In the genomic region with DNA sequence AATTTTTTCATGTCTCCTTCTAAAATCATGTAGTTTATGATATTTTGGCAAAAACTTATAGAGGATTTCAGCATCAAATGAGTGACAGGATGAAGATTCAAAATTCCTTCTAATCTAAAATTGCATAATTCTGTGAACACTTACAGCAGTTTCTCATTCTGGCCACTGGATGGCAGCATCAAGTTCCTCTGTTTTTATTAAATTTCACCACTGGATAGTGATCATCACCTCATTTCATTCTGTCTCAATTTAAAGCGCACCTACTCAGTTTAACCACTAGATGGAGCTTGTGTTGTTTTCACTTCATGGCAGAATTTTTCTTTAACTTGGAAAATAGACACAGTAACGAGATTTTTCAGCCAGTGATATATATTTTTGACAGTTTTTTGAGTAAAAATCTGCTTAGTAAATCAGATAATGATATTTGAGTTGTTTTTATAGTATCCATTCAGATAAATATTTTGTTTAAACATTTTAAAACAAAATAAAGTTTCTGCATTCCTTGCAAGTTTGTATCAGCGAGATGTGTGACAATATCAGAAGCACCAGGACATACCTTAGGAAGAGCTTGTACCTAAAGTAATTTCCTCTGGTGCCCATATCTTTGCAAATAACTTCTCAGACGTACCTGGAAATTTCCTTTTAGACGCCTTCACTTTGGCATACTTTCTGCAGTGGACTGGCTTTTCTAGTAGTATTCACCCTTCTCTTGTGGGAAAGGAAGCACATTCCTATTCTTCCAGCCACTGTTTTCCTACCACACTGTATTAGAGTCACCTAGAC, we compare ENCODE assay signal across 9 cellular contexts.
A peak's percentile ranks its signal among the peaks of the same experiment; 100 is the strongest.
DNase-seq lines count a peak whose midpoint lies in the region; ATAC-seq and TF ChIP-seq lines count a peak whose summit lies in the region.
"Had no signal": no experiment of that assay in that cellular context is flagged by ENCODE, and none has a peak within 500 bp of the region (broad histone marks: within the 10 kb centered on the region; RNA-seq: fewer than 3 reads in every experiment).

No MANE protein-coding gene starts in this region.

- H3K4me1 Mint-ChIP-seq in Calu3 (ENCODE audit: low read depth, unreplicated experiment) (no peaks in the 10 kb centered on the region), mesothelial cell of epicardium (peaks cover 5% of the 10 kb centered on the region)
- H3K4me1 Mint-ChIP-seq in stimulated activated naive B cell treated with anti-CD40 and anti-IgM and Interleukin-4, amounts not matched to agents 10 μg/mL and 1 μg/mL and 100 μg/mL, for 72 hours: peaks cover 5 to 9% of the 10 kb centered on the region in 2 donors

- H3K36me3 Mint-ChIP-seq in Calu3 (ENCODE audit: insufficient read depth, unreplicated experiment) (peaks cover 10% of the 10 kb centered on the region), mesothelial cell of epicardium (no peaks in the 10 kb centered on the region)
- peaks cover 14 to 24% of the 10 kb centered on the region in 2 donors for H3K36me3 Mint-ChIP-seq in stimulated activated naive B cell treated with anti-CD40 and anti-IgM and Interleukin-4, amounts not matched to agents 10 μg/mL and 1 μg/mL and 100 μg/mL, for 72 hours
- H3K36me3 Mint-ChIP-seq: activated naive CD8-positive, alpha-beta T cell had no signal

- intact Hi-C loops in Calu3 (cut with micrococcal nuclease; ENCODE audit: unreplicated experiment): loop anchor here (1.0 kb wide), 1 partner anchor 225 kb away; no protein-coding TSS in a partner anchor

- peak; percentile 56 for DNase-seq in Calu3
- peak; percentile 31 to 80 for DNase-seq in NCI-H524 (lab: John Stamatoyannopoulos, UW)
- DNase-seq in activated CD4-positive, CD25-positive, alpha-beta regulatory T cell treated with anti-CD3 and anti-CD28 coated beads, Interleukin-2, amount 50 U/mL, for 72 hours: peak; percentile 47
- peak; percentile 43 for DNase-seq in effector CD4-positive, alpha-beta T cell
- DNase-seq in mesothelial cell of epicardium (ENCODE audit: low spot score in 2 of 2, unreplicated experiment in 2 of 2): no peak
- DNase-seq in stimulated activated naive B cell treated with anti-CD40 and anti-IgM and Interleukin-4, amounts not matched to agents 10 μg/mL and 1 μg/mL and 100 μg/mL, for 72 hours: peak; percentile 46

- H3K9me3 Mint-ChIP-seq in Calu3 (ENCODE audit: low read depth, unreplicated experiment) (no peaks in the 10 kb centered on the region), mesothelial cell of epicardium (no peaks in the 10 kb centered on the region)
- H3K9me3 Mint-ChIP-seq in stimulated activated naive B cell treated with anti-CD40 and anti-IgM and Interleukin-4, amounts not matched to agents 10 μg/mL and 1 μg/mL and 100 μg/mL, for 72 hours: peaks cover 1 to 3% of the 10 kb centered on the region in 2 donors

- TF ChIP-seq CTCF in Calu3 (IDR thresholded peaks at IDR 0.05; ENCODE audit: unreplicated experiment): peak; percentile 69
- TF ChIP-seq CTCF in mesothelial cell of epicardium (IDR thresholded peaks at IDR 0.05; ENCODE audit: unreplicated experiment): peak; percentile 97

- peak; percentile 71 for ATAC-seq in GM19463 (IDR thresholded peaks at IDR 0.05; ENCODE audit: unreplicated experiment)
- peak; percentile 88 for ATAC-seq in HG03520 (IDR thresholded peaks at IDR 0.05; ENCODE audit: unreplicated experiment)
- ATAC-seq in stimulated activated naive B cell treated with anti-CD40 and anti-IgM and Interleukin-4, amounts not matched to agents 10 μg/mL and 1 μg/mL and 100 μg/mL, for 72 hours (replicated peaks): peak; percentile 71 to 75

- no peaks in the 10 kb centered on the region for H3K27me3 Mint-ChIP-seq in Calu3 (ENCODE audit: unreplicated experiment)
- no peaks in the 10 kb centered on the region for H3K27me3 Mint-ChIP-seq in mesothelial cell of epicardium (ENCODE audit: low read depth)
- no peaks in the 10 kb centered on the region for H3K27me3 Mint-ChIP-seq in stimulated activated naive B cell treated with anti-CD40 and anti-IgM and Interleukin-4, amounts not matched to agents 10 μg/mL and 1 μg/mL and 100 μg/mL, for 72 hours

- H3K27ac Mint-ChIP-seq in Calu3 (ENCODE audit: unreplicated experiment): no peak overlapping the region
- H3K27ac Mint-ChIP-seq in mesothelial cell of epicardium: no peak overlapping the region
- no peak overlapping the region for H3K27ac Mint-ChIP-seq in stimulated activated naive B cell treated with anti-CD40 and anti-IgM and Interleukin-4, amounts not matched to agents 10 μg/mL and 1 μg/mL and 100 μg/mL, for 72 hours
- H3K27ac Mint-ChIP-seq: activated naive CD8-positive, alpha-beta T cell had no signal

- CTCF ChIA-PET in Calu3 (lab: Charles Lee): interaction anchor here (0.7 to 1.6 kb wide), 6 partner anchors 11 to 225 kb away, joined by 3 to 5 read pairs (median 3); no protein-coding TSS in a partner anchor

- BruUV-seq in Calu3 (replicated peaks; lab: Mats Ljungman, UMichigan): no TSS peak

- no peak overlapping the region for H3K4me3 Mint-ChIP-seq in Calu3 (ENCODE audit: low read depth, unreplicated experiment)
- no peak overlapping the region for H3K4me3 Mint-ChIP-seq in mesothelial cell of epicardium
- H3K4me3 Mint-ChIP-seq in stimulated activated naive B cell treated with anti-CD40 and anti-IgM and Interleukin-4, amounts not matched to agents 10 μg/mL and 1 μg/mL and 100 μg/mL, for 72 hours: no peak overlapping the region
- H3K4me3 Mint-ChIP-seq: activated naive CD8-positive, alpha-beta T cell had no signal

Comparison
In these comparisons a context has a peak if more than half of its experiments do, and no peak if none do; other contexts are left out.
1. DNase-seq: peak in Calu3 (single experiment), NCI-H524 (2 of 2), activated CD4-positive, CD25-positive, alpha-beta regulatory T cell treated with anti-CD3 and anti-CD28 coated beads, Interleukin-2, amount 50 U/mL, for 72 hours (single experiment), effector CD4-positive, alpha-beta T cell (single experiment) and stimulated activated naive B cell treated with anti-CD40 and anti-IgM and Interleukin-4, amounts not matched to agents 10 μg/mL and 1 μg/mL and 100 μg/mL, for 72 hours (single experiment); none in mesothelial cell of epicardium (0 of 2).
2. Peak in every context shown above with its lines, with median percentiles within 50 percentile points of each other: ATAC-seq.